In the genomic region with DNA sequence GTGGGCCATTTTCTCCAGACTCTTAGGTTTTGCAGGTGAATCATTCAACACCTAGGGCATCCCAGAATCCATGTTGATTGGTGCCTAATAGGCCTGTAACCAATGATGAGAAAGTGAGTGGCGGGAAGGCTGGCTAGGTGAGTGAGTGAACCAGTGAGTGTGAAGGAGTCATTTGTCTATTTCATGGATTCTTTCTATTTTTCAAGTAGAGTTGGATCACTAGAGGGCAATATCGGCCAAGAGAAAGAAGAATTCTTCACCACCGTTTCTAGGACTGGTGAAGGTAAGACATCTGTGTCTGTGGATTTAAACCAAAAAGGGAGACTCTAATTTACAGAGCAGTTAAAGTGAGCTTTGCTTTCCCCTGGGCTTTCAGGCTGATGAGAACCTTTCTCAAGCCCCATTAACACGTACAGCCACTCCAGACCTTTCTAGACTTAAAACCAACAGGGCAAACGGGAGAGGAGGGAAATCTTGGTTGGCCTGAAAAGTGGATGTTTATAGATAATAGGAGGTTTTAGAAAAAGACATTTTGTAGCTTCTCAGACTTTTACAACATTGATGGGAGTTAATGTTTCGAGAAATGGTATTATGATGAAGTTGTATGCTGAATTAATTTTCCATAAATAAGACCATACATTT, we compare ENCODE assay signal across 9 cellular contexts.
DNase-seq lines count a peak whose midpoint lies in the region; ATAC-seq and TF ChIP-seq lines count a peak whose summit lies in the region.
"Had no signal": no experiment of that assay in that cellular context is flagged by ENCODE, and none has a peak within 500 bp of the region (broad histone marks: within the 10 kb centered on the region; RNA-seq: fewer than 3 reads in every experiment).

No MANE protein-coding gene starts in this region.

- H3K27ac Mint-ChIP-seq in activated CD4-positive, alpha-beta T cell treated with anti-CD3 and anti-CD28 coated beads, Interleukin-2, amount 10 ng/mL, durations not matched to agents 24 days and 14 days = no peak overlapping the region
- H3K27ac Mint-ChIP-seq: activated naive CD8-positive, alpha-beta T cell had no signal

- H3K4me1 Mint-ChIP-seq in activated CD4-positive, alpha-beta T cell treated with anti-CD3 and anti-CD28 coated beads, Interleukin-2, amount 10 ng/mL, durations not matched to agents 24 days and 14 days = peaks cover 5% of the 10 kb centered on the region

- CTCF ChIA-PET in PC-3 (lab: Charles Lee) = interaction anchor here (1.0 kb wide), 1 partner anchor 542 kb away, joined by 4 read pairs; no protein-coding TSS in a partner anchor

- peaks cover 5% of the 10 kb centered on the region for H3K4me1 ChIP-seq in PC-3 (ENCODE audit: insufficient read depth, low read length)
- no peaks in the 10 kb centered on the region for H3K4me1 ChIP-seq in parathyroid adenoma

- TF ChIP-seq CTCF in PC-3 (conservative IDR thresholded peaks at IDR 0.05; ENCODE audit: low read depth, low read length) (peak; percentile 68), parathyroid adenoma (IDR thresholded peaks at IDR 0.05) (peak; percentile 16)

- intact Hi-C loops in activated CD4-positive, alpha-beta T cell treated with anti-CD3 and anti-CD28 coated beads, Interleukin-2, amount 10 ng/mL, durations not matched to agents 24 days and 14 days (cut with micrococcal nuclease) = loop anchor here (1.0 to 5.0 kb wide), 3 partner anchors 473 to 543 kb away; a partner anchor contains a TSS
- intact Hi-C loops in PC-3 (cut with micrococcal nuclease) = loop anchor here (1.0 to 5.0 kb wide), 9 partner anchors 73 to 543 kb away; a partner anchor contains a TSS

- no TSS peak for BruUV-seq in PC-3 (replicated peaks; lab: Mats Ljungman, UMichigan)

- H3K36me3 ChIP-seq in PC-3 (ENCODE audit: low read depth, low read length) = no peaks in the 10 kb centered on the region
- no peaks in the 10 kb centered on the region for H3K36me3 ChIP-seq in parathyroid adenoma (ENCODE audit: control insufficient read depth, insufficient read depth, low read length)

- no peaks in the 10 kb centered on the region for H4K20me1 ChIP-seq in PC-3 (ENCODE audit: low read length)

- H3K4me2 ChIP-seq in PC-3 (ENCODE audit: low read length) (no peak overlapping the region), parathyroid adenoma (ENCODE audit: low read length) (no peak overlapping the region)

- no peak overlapping the region for H3K4me3 Mint-ChIP-seq in activated CD4-positive, alpha-beta T cell treated with anti-CD3 and anti-CD28 coated beads, Interleukin-2, amount 10 ng/mL, durations not matched to agents 24 days and 14 days
- H3K4me3 Mint-ChIP-seq: activated naive CD8-positive, alpha-beta T cell had no signal

- ATAC-seq in HG03354 (IDR thresholded peaks at IDR 0.05; ENCODE audit: poor library complexity, severe bottlenecking, unreplicated experiment) (peak; percentile 60), PC-3 (peak; percentile 76), esophagus mucosa (peak; percentile 25), HG03457 (IDR thresholded peaks at IDR 0.05; ENCODE audit: unreplicated experiment) (no peak), HG03442 (IDR thresholded peaks at IDR 0.05; ENCODE audit: unreplicated experiment) (no peak)

- H3K36me3 Mint-ChIP-seq in activated CD4-positive, alpha-beta T cell treated with anti-CD3 and anti-CD28 coated beads, Interleukin-2, amount 10 ng/mL, durations not matched to agents 24 days and 14 days (ENCODE audit: low read depth) = no peaks in the 10 kb centered on the region
- H3K36me3 Mint-ChIP-seq: activated naive CD8-positive, alpha-beta T cell had no signal

- H3F3A ChIP-seq in PC-3 (ENCODE audit: low read length, unreplicated experiment) = no peaks in the 10 kb centered on the region

- no peaks in the 10 kb centered on the region for H3K79me2 ChIP-seq in PC-3 (ENCODE audit: low read length)
- no peaks in the 10 kb centered on the region for H3K79me2 ChIP-seq in parathyroid adenoma

- peaks cover 62% of the 10 kb centered on the region for H3K27me3 Mint-ChIP-seq in activated CD4-positive, alpha-beta T cell treated with anti-CD3 and anti-CD28 coated beads, Interleukin-2, amount 10 ng/mL, durations not matched to agents 24 days and 14 days
- H3K27me3 Mint-ChIP-seq: activated naive CD8-positive, alpha-beta T cell had no signal

- no peak overlapping the region for H2AFZ ChIP-seq in PC-3 (ENCODE audit: low read length)
- H2AFZ ChIP-seq in parathyroid adenoma = no peak overlapping the region

- H3K9me2 ChIP-seq in PC-3 (replicated peaks; ENCODE audit: low read length) = no peaks in the 10 kb centered on the region

- no peak overlapping the region for H3K4me3 ChIP-seq in PC-3 (ENCODE audit: low read length)
- H3K4me3 ChIP-seq in parathyroid adenoma (ENCODE audit: low read depth, low read length) = no peak overlapping the region

- DNase-seq in activated CD4-positive, alpha-beta T cell treated with anti-CD3 and anti-CD28 coated beads, Interleukin-2, amount 10 ng/mL, durations not matched to agents 24 days and 14 days = peak; percentile 61
- no peak for DNase-seq in activated CD4-positive, alpha-beta T cell treated with anti-CD3 and anti-CD28 coated beads for 1 hour
- DNase-seq in PC-3 = peak; percentile 78

- POLR2A ChIA-PET in PC-3 (lab: Charles Lee; ENCODE audit: unreplicated experiment) = no interaction called here

- H3K9me3 ChIP-seq in PC-3 (ENCODE audit: low read length) (no peaks in the 10 kb centered on the region), parathyroid adenoma (ENCODE audit: control insufficient read depth, low read length) (no peaks in the 10 kb centered on the region)

- H3K27ac ChIP-seq in PC-3 (ENCODE audit: low read length) = no peak overlapping the region
- no peak overlapping the region for H3K27ac ChIP-seq in parathyroid adenoma

- H3K9me3 Mint-ChIP-seq in activated CD4-positive, alpha-beta T cell treated with anti-CD3 and anti-CD28 coated beads, Interleukin-2, amount 10 ng/mL, durations not matched to agents 24 days and 14 days = no peaks in the 10 kb centered on the region

- H3K9ac ChIP-seq in PC-3 (ENCODE audit: low read length) (no peak overlapping the region), parathyroid adenoma (no peak overlapping the region)

- H3K27me3 ChIP-seq in PC-3 (ENCODE audit: low read length) (no peaks in the 10 kb centered on the region), parathyroid adenoma (ENCODE audit: control insufficient read depth, insufficient read depth, low read length) (no peaks in the 10 kb centered on the region)

Comparison
In these comparisons a context has a peak if more than half of its experiments do, and no peak if none do; other contexts are left out.
1. ATAC-seq: peak in HG03354 (single experiment), PC-3 (single experiment) and esophagus mucosa (single experiment); none in HG03457 (single experiment) and HG03442 (single experiment).